ENCODE assay signal across 18 cellular contexts in genomic region chr1:29687601-29688244, GRCh38.
DNase-seq lines count a peak whose midpoint lies in the region; ATAC-seq and TF ChIP-seq lines count a peak whose summit lies in the region.
"Had no signal": no experiment of that assay in that cellular context is flagged by ENCODE, and none has a peak within 500 bp of the region (broad histone marks: within the 10 kb centered on the region; RNA-seq: fewer than 3 reads in every experiment).

No MANE protein-coding gene starts in this region.

- peaks cover 13% of the 10 kb centered on the region for H3K4me1 ChIP-seq in RWPE2 (ENCODE audit: insufficient read depth, poor library complexity, severe bottlenecking)
- no peaks in the 10 kb centered on the region for H3K4me1 ChIP-seq in endodermal cell (ENCODE audit: control insufficient read depth, insufficient read depth, low read length)
- H3K4me1 ChIP-seq in skeletal muscle satellite cell (ENCODE audit: control insufficient read depth, insufficient read depth, low read length), result peaks cover 26% of the 10 kb centered on the region
- H3K4me1 ChIP-seq: colonic mucosa, Peyer's patch had no signal

- ATAC-seq in activated CD4-positive, alpha-beta T cell treated with anti-CD3 and anti-CD28 coated beads for 36 hours, result peak; percentile 10
- no peak for ATAC-seq in RWPE2 (ENCODE audit: low read depth)
- ATAC-seq in GM18505 (IDR thresholded peaks at IDR 0.05; ENCODE audit: unreplicated experiment), result no peak
- ATAC-seq in GM19324 (IDR thresholded peaks at IDR 0.05; ENCODE audit: low FRiP score, unreplicated experiment), result no peak
- ATAC-seq: HepG2, sciatic nerve had no signal

- H3K9me3 ChIP-seq in RWPE2 (ENCODE audit: severe bottlenecking) (no peaks in the 10 kb centered on the region), endodermal cell (ENCODE audit: control insufficient read depth, low read length) (no peaks in the 10 kb centered on the region), skeletal muscle satellite cell (replicated peaks; ENCODE audit: low read length) (no peaks in the 10 kb centered on the region)
- H3K9me3 ChIP-seq: colonic mucosa, neutrophil, Peyer's patch had no signal

- TF ChIP-seq CTCF in RWPE2 (IDR thresholded peaks at IDR 0.05; ENCODE audit: poor library complexity, severe bottlenecking) (no peak), endodermal cell (conservative IDR thresholded peaks at IDR 0.05) (no peak)

- POLR2A ChIA-PET in activated CD4-positive, alpha-beta T cell treated with anti-CD3 and anti-CD28 coated beads for 36 hours (lab: Charles Lee), result no interaction called here

- peak overlapping the region; percentile 45 for H3K4me2 ChIP-seq in skeletal muscle satellite cell (ENCODE audit: low read length)

- H3K27me3 Mint-ChIP-seq in activated CD4-positive, alpha-beta T cell treated with anti-CD3 and anti-CD28 coated beads for 36 hours, result peaks cover 26% of the 10 kb centered on the region
- H3K27me3 Mint-ChIP-seq in endodermal cell (ENCODE audit: insufficient read depth), result peaks cover 7% of the 10 kb centered on the region

- H3K9me3 Mint-ChIP-seq in activated CD4-positive, alpha-beta T cell treated with anti-CD3 and anti-CD28 coated beads for 36 hours (ENCODE audit: low read depth), result no peaks in the 10 kb centered on the region
- H3K9me3 Mint-ChIP-seq in endodermal cell, result no peaks in the 10 kb centered on the region

- intact Hi-C loops in activated CD4-positive, alpha-beta T cell treated with anti-CD3 and anti-CD28 coated beads for 36 hours (cut with DNase I, micrococcal nuclease), result loop anchor here in 1 of 2 experiments (1.0 kb wide), 1 partner anchor 25 kb away; no protein-coding TSS in a partner anchor

- peaks cover 14% of the 10 kb centered on the region for H3K4me1 Mint-ChIP-seq in activated CD4-positive, alpha-beta T cell treated with anti-CD3 and anti-CD28 coated beads for 36 hours
- H3K4me1 Mint-ChIP-seq in endodermal cell, result peaks cover 16% of the 10 kb centered on the region

- no peak for TF ChIP-seq POLR2A in GM18505 (IDR thresholded peaks at IDR 0.05; ENCODE audit: borderline replicate concordance, extremely low read depth, insufficient read depth, insufficient read length)

- no peaks in the 10 kb centered on the region for H3K36me3 Mint-ChIP-seq in activated CD4-positive, alpha-beta T cell treated with anti-CD3 and anti-CD28 coated beads for 36 hours (ENCODE audit: low read depth)
- no peaks in the 10 kb centered on the region for H3K36me3 Mint-ChIP-seq in endodermal cell (ENCODE audit: low read depth)

- 83 to 93% methylated on average over 4 of the region's 4 CpGs for WGBS in endodermal cell (ENCODE audit: insufficient coverage in 1 of 2, insufficient read length in 1 of 2), 2 experiments

- H3K9ac ChIP-seq in endodermal cell (ENCODE audit: extremely low read depth, low read length, poor library complexity, severe bottlenecking), result no peak overlapping the region
- H3K9ac ChIP-seq in skeletal muscle satellite cell (ENCODE audit: low read depth, low read length), result peak overlapping the region; percentile 73

- H3K27me3 ChIP-seq in RWPE2 (ENCODE audit: insufficient read depth, poor library complexity, severe bottlenecking) (no peaks in the 10 kb centered on the region), endodermal cell (ENCODE audit: control insufficient read depth, insufficient read depth, low read length, poor library complexity, severe bottlenecking) (no peaks in the 10 kb centered on the region), skeletal muscle satellite cell (ENCODE audit: control insufficient read depth, insufficient read depth, low read length) (no peaks in the 10 kb centered on the region)
- H3K27me3 ChIP-seq: colonic mucosa, Peyer's patch had no signal

- DNase-seq in activated CD4-positive, alpha-beta T cell treated with anti-CD3 and anti-CD28 coated beads for 36 hours, result no peak
- no peak for DNase-seq in activated CD4-positive, alpha-beta T cell treated with anti-CD3 and anti-CD28 coated beads, Interleukin-2, amount 50 U/mL, for 1 hour
- DNase-seq in RWPE2 (ENCODE audit: low spot score) (peak; percentile 4), endodermal cell (peak; percentile 30), KG1 (lab: John Stamatoyannopoulos, UW) (no peak)
- DNase-seq: activated CD4-positive, alpha-beta T cell treated with anti-CD3 and anti-CD28 coated beads for 1 hour; colonic mucosa; MV-4-11; NCI-H2081; NCI-H69; stimulated activated CD4-positive, alpha-beta T cell treated with anti-CD3 and anti-CD28 coated beads, Interleukin-4, amount 100 ng/mL, for 24 hours had no signal

- CTCF ChIA-PET in activated CD4-positive, alpha-beta T cell treated with anti-CD3 and anti-CD28 coated beads for 36 hours (lab: Charles Lee), result interaction anchor here (1.9 kb wide), 1 partner anchor 12 kb away, joined by 7 read pairs; no protein-coding TSS in a partner anchor

- H3K4me3 Mint-ChIP-seq in activated CD4-positive, alpha-beta T cell treated with anti-CD3 and anti-CD28 coated beads for 36 hours, result no peak overlapping the region
- H3K4me3 Mint-ChIP-seq in endodermal cell, result no peak overlapping the region

- H3K27ac Mint-ChIP-seq in activated CD4-positive, alpha-beta T cell treated with anti-CD3 and anti-CD28 coated beads for 36 hours, result peak overlapping the region; percentile 35
- no peak overlapping the region for H3K27ac Mint-ChIP-seq in endodermal cell

- H3K27ac ChIP-seq in RWPE2 (ENCODE audit: poor library complexity, severe bottlenecking) (peak overlapping the region; percentile 58), endodermal cell (ENCODE audit: low read depth, low read length) (no peak overlapping the region)
- H3K27ac ChIP-seq: colonic mucosa, neutrophil, Peyer's patch had no signal

- H3K36me3 ChIP-seq in RWPE2 (ENCODE audit: low read depth), result no peaks in the 10 kb centered on the region
- H3K36me3 ChIP-seq in endodermal cell (ENCODE audit: control insufficient read depth, insufficient read depth, low read length), result no peaks in the 10 kb centered on the region
- H3K36me3 ChIP-seq in skeletal muscle satellite cell (ENCODE audit: insufficient read depth, low read length), result no peaks in the 10 kb centered on the region
- H3K36me3 ChIP-seq: colonic mucosa, neutrophil, Peyer's patch had no signal

- H3K4me3 ChIP-seq in RWPE2 (ENCODE audit: severe bottlenecking) (no peak overlapping the region), endodermal cell (ENCODE audit: low read length) (no peak overlapping the region), skeletal muscle satellite cell (ENCODE audit: low read length) (peak overlapping the region; percentile 12)
- H3K4me3 ChIP-seq: colonic mucosa, Peyer's patch had no signal

Comparison
In these comparisons a context has a peak if more than half of its experiments do, and no peak if none do; other contexts are left out.
1. DNase-seq: peak in RWPE2 (single experiment) and endodermal cell (single experiment); none in activated CD4-positive, alpha-beta T cell treated with anti-CD3 and anti-CD28 coated beads for 36 hours (single experiment), activated CD4-positive, alpha-beta T cell treated with anti-CD3 and anti-CD28 coated beads, Interleukin-2, amount 50 U/mL, for 1 hour (single experiment) and KG1 (single experiment).